Comparison of ENCODE assay signal across 8 cellular contexts in genomic region chr18:3037423-3037915, GRCh38.
DNase-seq lines count a peak whose midpoint lies in the region; ATAC-seq and TF ChIP-seq lines count a peak whose summit lies in the region.

No MANE protein-coding gene starts in this region.

- H3K36me3 Mint-ChIP-seq in dendritic cell treated with granulocyte-macrophage colony-stimulating factor and Interleukin-4, amounts not matched to agents 40 ng/mL and 50 ng/mL, for 4 days (ENCODE audit: low read depth): no peaks in the 10 kb centered on the region
- H3K36me3 Mint-ChIP-seq in nephron progenitor cell (ENCODE audit: low read depth): no peaks in the 10 kb centered on the region

- H3K9me3 Mint-ChIP-seq in dendritic cell treated with granulocyte-macrophage colony-stimulating factor and Interleukin-4, amounts not matched to agents 40 ng/mL and 50 ng/mL, for 4 days: no peaks in the 10 kb centered on the region
- H3K9me3 Mint-ChIP-seq in nephron progenitor cell: no peaks in the 10 kb centered on the region

- DNase-seq in AG08396 (ENCODE audit: low spot score) (peak; percentile 77), NCI-H748 treated with DMSO at 0.1 percent for 48 hours (lab: John Stamatoyannopoulos, UW) (peak; percentile 14), nephron progenitor cell (no peak), retina (no peak), midbrain (lab: John Stamatoyannopoulos, UW) (no peak)

- intact Hi-C loops in dendritic cell treated with granulocyte-macrophage colony-stimulating factor and Interleukin-4, amounts not matched to agents 40 ng/mL and 50 ng/mL, for 4 days (cut with micrococcal nuclease): no loop called here

- H3K4me3 Mint-ChIP-seq in dendritic cell treated with granulocyte-macrophage colony-stimulating factor and Interleukin-4, amounts not matched to agents 40 ng/mL and 50 ng/mL, for 4 days: no peak overlapping the region
- H3K4me3 Mint-ChIP-seq in nephron progenitor cell: no peak overlapping the region

- TF ChIP-seq CTCF in nephron progenitor cell (IDR thresholded peaks at IDR 0.05): no peak

- H3K4me1 Mint-ChIP-seq in dendritic cell treated with granulocyte-macrophage colony-stimulating factor and Interleukin-4, amounts not matched to agents 40 ng/mL and 50 ng/mL, for 4 days (ENCODE audit: low read depth): peaks cover 5% of the 10 kb centered on the region
- H3K4me1 Mint-ChIP-seq in nephron progenitor cell: peaks cover 36% of the 10 kb centered on the region

- peak overlapping the region; percentile 35 for H3K27ac Mint-ChIP-seq in dendritic cell treated with granulocyte-macrophage colony-stimulating factor and Interleukin-4, amounts not matched to agents 40 ng/mL and 50 ng/mL, for 4 days
- H3K27ac Mint-ChIP-seq in nephron progenitor cell: peak overlapping the region; percentile 49

- ATAC-seq in GM18511 (IDR thresholded peaks at IDR 0.05; ENCODE audit: unreplicated experiment) (peak; percentile 99), HG02884 (IDR thresholded peaks at IDR 0.05; ENCODE audit: unreplicated experiment) (peak; percentile 99)

- H3K27me3 Mint-ChIP-seq in dendritic cell treated with granulocyte-macrophage colony-stimulating factor and Interleukin-4, amounts not matched to agents 40 ng/mL and 50 ng/mL, for 4 days: no peaks in the 10 kb centered on the region
- peaks cover 3% of the 10 kb centered on the region for H3K27me3 Mint-ChIP-seq in nephron progenitor cell (ENCODE audit: low read depth, poor library complexity)

Comparison
In these comparisons a context has a peak if more than half of its experiments do, and no peak if none do; other contexts are left out.
1. DNase-seq: peak in AG08396 (single experiment) and NCI-H748 treated with DMSO at 0.1 percent for 48 hours (single experiment); none in nephron progenitor cell (single experiment), retina (single experiment) and midbrain (single experiment).